In the genomic region with DNA sequence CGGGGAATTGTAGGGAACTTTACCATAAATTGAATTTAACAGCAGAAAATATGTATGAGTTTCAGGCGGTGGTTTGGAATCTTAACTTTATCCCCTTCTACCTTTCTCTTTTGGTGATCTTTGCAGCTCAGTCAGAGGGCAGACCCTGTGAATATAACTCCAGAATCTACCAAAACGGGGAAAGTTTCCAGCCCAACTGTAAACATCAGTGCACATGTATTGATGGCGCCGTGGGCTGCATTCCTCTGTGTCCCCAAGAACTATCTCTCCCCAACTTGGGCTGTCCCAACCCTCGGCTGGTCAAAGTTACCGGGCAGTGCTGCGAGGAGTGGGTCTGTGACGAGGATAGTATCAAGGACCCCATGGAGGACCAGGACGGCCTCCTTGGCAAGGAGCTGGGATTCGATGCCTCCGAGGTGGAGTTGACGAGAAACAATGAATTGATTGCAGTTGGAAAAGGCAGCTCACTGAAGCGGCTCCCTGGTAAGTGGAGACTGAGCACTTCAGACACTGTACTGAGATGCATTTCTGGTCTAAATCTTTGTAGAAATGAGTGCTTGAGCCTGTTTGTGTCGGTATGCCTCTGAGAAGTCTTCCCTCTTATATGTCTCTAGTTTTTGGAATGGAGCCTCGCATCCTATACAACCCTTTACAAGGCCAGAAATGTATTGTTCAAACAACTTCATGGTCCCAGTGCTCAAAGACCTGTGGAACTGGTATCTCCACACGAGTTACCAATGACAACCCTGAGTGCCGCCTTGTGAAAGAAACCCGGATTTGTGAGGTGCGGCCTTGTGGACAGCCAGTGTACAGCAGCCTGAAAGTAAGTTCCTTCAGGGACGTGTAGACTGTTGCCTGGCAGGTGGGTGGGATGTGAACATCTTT, we compare ENCODE assay signal across 8 cellular contexts. TPM values are rescaled to one million over a fixed set of nuclear protein-coding genes. Genes with fewer than 3 reads are reported as not detected.
A peak's percentile ranks its signal among the peaks of the same experiment; 100 is the strongest.
DNase-seq lines count a peak whose midpoint lies in the region; ATAC-seq and TF ChIP-seq lines count a peak whose summit lies in the region.

No MANE protein-coding gene starts in this region.

- peak; percentile 25 for ATAC-seq in PC-3
- ATAC-seq in GM21390 (IDR thresholded peaks at IDR 0.05; ENCODE audit: unreplicated experiment), result no peak
- no peak for ATAC-seq in HG02840 (IDR thresholded peaks at IDR 0.05; ENCODE audit: low FRiP score, unreplicated experiment)
- ATAC-seq in HG03175 (IDR thresholded peaks at IDR 0.05; ENCODE audit: unreplicated experiment), result no peak

- TF ChIP-seq CTCF in PC-3 (conservative IDR thresholded peaks at IDR 0.05; ENCODE audit: low read depth, low read length), result peak; percentile 64
- TF ChIP-seq CTCF in neural crest cell (conservative IDR thresholded peaks at IDR 0.05), result peak; percentile 51

- peak overlapping the region; percentile 86 for H3K9ac ChIP-seq in PC-3 (ENCODE audit: low read length)

- H3K36me3 Mint-ChIP-seq in neural crest cell (ENCODE audit: low read depth), result peaks cover 7% of the 10 kb centered on the region

- H3K27me3 ChIP-seq in PC-3 (ENCODE audit: low read length) (no peaks in the 10 kb centered on the region), esophagus (ENCODE audit: control insufficient read depth in 1 of 2, insufficient read depth in 2 of 2, low read length in 2 of 2) (no peaks in the 10 kb centered on the region)

- CTCF ChIA-PET in PC-3 (lab: Charles Lee), result interaction anchor here (0.6 to 1.4 kb wide), 5 partner anchors 37 to 119 kb away, joined by 3 to 4 read pairs (median 3); no protein-coding TSS in a partner anchor

- H3K27ac Mint-ChIP-seq in neural crest cell (ENCODE audit: unreplicated experiment), result peak overlapping the region; percentile 99

- peak overlapping the region; percentile 98 for H3K4me3 Mint-ChIP-seq in neural crest cell

- 34 to 46% methylated on average over 21 of the region's 21 CpGs for WGBS in esophagus, 2 donors

- H3K27me3 Mint-ChIP-seq in neural crest cell (ENCODE audit: low read depth), result peaks cover 34% of the 10 kb centered on the region

- peaks cover 25% of the 10 kb centered on the region for H3F3A ChIP-seq in PC-3 (ENCODE audit: low read length, unreplicated experiment)

- peaks cover 59% of the 10 kb centered on the region for H3K79me2 ChIP-seq in PC-3 (ENCODE audit: low read length)

- TSS peak; percentile 61 for BruUV-seq in PC-3 (replicated peaks; lab: Mats Ljungman, UMichigan)

- H3K36me3 ChIP-seq in PC-3 (ENCODE audit: low read depth, low read length) (peaks cover 29% of the 10 kb centered on the region), esophagus (ENCODE audit: control insufficient read depth in 2 of 2, insufficient read depth in 2 of 2, low read length in 1 of 2) (peaks cover 0 to 2% of the 10 kb centered on the region in 2 donors)

- peak overlapping the region; percentile 92 for H3K4me2 ChIP-seq in PC-3 (ENCODE audit: low read length)

- POLR2A ChIA-PET in PC-3 (lab: Charles Lee; ENCODE audit: unreplicated experiment), result interaction anchor here (0.6 to 1.2 kb wide), 3 partner anchors 37 to 79 kb away, joined by 3 to 5 read pairs (median 4); no protein-coding TSS in a partner anchor

- no peaks in the 10 kb centered on the region for H3K9me2 ChIP-seq in PC-3 (replicated peaks; ENCODE audit: low read length)

- peak; percentile 88 for DNase-seq in Daoy (ENCODE audit: low read depth)
- peak; percentile 89 for DNase-seq in PC-3
- DNase-seq in neural crest cell (ENCODE audit: low read depth, low spot score), result peak; percentile 26
- DNase-seq in amniotic stem cell (lab: John Stamatoyannopoulos, UW), result no peak

- H3K27ac ChIP-seq in PC-3 (ENCODE audit: low read length), result peak overlapping the region; percentile 74
- peak overlapping the region; percentile 67 to 92 for H3K27ac ChIP-seq in esophagus (ENCODE audit: low read depth in 2 of 2, low read length in 1 of 2)

- no peaks in the 10 kb centered on the region for H3K9me3 Mint-ChIP-seq in neural crest cell

- H3K4me1 ChIP-seq in PC-3 (ENCODE audit: insufficient read depth, low read length), result peaks cover 55% of the 10 kb centered on the region
- H3K4me1 ChIP-seq in esophagus (ENCODE audit: control insufficient read depth in 2 of 2, insufficient read depth in 2 of 2, low read length in 1 of 2), result peaks cover 3 to 5% of the 10 kb centered on the region in 2 donors

- H4K20me1 ChIP-seq in PC-3 (ENCODE audit: low read length), result peaks cover 29% of the 10 kb centered on the region

- H2AFZ ChIP-seq in PC-3 (ENCODE audit: low read length), result no peak overlapping the region

- intact Hi-C loops in PC-3 (cut with micrococcal nuclease), result loop anchor here (1.0 to 5.0 kb wide), 5 partner anchors 125 to 274 kb away; a partner anchor contains a TSS

- peaks cover 68% of the 10 kb centered on the region for H3K4me1 Mint-ChIP-seq in neural crest cell

- H3K9me3 ChIP-seq in PC-3 (ENCODE audit: low read length), result no peaks in the 10 kb centered on the region
- H3K9me3 ChIP-seq in esophagus (ENCODE audit: control insufficient read depth in 2 of 2, insufficient read depth in 1 of 2, low read depth in 1 of 2, low read length in 1 of 2), result no peaks in the 10 kb centered on the region

- H3K4me3 ChIP-seq in PC-3 (ENCODE audit: low read length) (peak overlapping the region; percentile 97), esophagus (ENCODE audit: low read depth in 1 of 2, low read length in 2 of 2) (peak overlapping the region; percentile 85 to 87)

RNA-seq across cellular contexts. Expression of a gene that starts 1.5 kb away (rescaled TPM):
- total RNA-seq in Daoy (2014; rRNA removed; shearing (Covaris generic)), result 33.7 and 40.9 TPM in 2 replicates
- total RNA-seq in PC-3 (2014; rRNA removed) (85.4 and 123 TPM in 2 replicates), neural crest cell (12.3 and 13.5 TPM in 2 replicates)
- polyA plus RNA-seq in esophagus, result 1 to 10 TPM; 9.3 to 9.4 TPM
